1 cellular context compared by ENCODE assay signal in the genomic region with DNA sequence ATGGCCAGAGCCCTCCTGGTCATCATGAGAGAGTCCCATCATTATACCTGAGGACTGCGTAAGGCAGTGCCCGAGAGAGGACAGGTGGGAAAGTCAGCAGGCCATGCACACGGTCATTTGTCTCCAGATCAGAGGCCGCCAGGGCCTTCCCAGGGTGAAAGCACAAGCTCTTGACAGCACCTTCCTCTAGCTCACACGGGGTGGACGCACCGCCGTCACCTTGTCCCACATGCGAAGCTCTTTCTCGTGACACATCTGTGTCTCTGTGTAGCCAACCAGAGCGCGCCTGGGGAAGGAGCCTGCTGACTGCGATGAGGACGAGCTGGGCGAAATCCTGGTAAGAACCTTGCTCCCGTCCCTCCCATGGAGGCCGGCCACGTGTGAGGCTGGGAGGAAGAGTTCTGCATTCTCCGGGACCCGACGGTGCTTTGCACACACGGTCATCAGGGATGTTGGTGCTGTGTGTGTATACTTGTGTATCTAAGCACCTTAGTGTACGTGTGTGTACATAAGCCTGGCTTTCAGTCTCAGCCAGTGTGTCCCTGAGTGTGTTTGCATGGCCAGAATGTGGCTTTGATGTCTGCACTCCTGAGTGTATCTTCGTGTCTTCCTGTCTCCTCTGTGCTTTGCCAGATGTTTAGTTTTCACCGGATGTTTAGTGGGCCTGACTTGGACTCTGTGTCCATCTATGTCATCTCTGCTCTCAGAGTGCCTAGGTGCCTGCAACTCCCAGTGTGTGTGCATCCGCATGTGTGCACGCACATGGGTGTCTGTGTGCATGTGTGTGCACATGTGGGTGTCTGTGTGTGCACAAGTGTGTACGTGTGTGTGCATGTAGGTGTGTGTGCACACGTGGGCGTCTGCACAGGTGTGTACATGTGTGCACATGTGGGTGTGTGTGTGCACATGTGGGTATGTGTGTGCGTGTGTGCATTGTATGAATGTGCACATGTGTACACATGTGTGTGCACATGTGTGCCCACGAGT.
TF ChIP-seq lines count a peak whose summit lies in the region.

No MANE protein-coding gene starts in this region.

TF ChIP-seq in HepG2, 621 proteins besides CTCF, POLR2A, EP300 and RAD21 (continues in another document):
- no peak for TF ChIP-seq ATF7 (IDR thresholded peaks at IDR 0.05)
- TF ChIP-seq ATF7 (CRISPR knock-in tag; IDR thresholded peaks at IDR 0.05) = peak; percentile 72; the same call in 1 of the 2 replicates
- TF ChIP-seq, protein P1, sequence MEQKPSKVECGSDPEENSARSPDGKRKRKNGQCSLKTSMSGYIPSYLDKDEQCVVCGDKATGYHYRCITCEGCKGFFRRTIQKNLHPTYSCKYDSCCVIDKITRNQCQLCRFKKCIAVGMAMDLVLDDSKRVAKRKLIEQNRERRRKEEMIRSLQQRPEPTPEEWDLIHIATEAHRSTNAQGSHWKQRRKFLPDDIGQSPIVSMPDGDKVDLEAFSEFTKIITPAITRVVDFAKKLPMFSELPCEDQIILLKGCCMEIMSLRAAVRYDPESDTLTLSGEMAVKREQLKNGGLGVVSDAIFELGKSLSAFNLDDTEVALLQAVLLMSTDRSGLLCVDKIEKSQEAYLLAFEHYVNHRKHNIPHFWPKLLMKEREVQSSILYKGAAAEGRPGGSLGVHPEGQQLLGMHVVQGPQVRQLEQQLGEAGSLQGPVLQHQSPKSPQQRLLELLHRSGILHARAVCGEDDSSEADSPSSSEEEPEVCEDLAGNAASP (CRISPR knock-in tag; IDR thresholded peaks at IDR 0.05; ENCODE audit: borderline replicate concordance) = no peak
- TF ChIP-seq SMAD1 (CRISPR knock-in tag; IDR thresholded peaks at IDR 0.05; ENCODE audit: borderline replicate concordance, low read depth) = no peak
- TF ChIP-seq ZMYM4 (CRISPR knock-in tag; IDR thresholded peaks at IDR 0.05) = no peak
- TF ChIP-seq, protein P2, sequence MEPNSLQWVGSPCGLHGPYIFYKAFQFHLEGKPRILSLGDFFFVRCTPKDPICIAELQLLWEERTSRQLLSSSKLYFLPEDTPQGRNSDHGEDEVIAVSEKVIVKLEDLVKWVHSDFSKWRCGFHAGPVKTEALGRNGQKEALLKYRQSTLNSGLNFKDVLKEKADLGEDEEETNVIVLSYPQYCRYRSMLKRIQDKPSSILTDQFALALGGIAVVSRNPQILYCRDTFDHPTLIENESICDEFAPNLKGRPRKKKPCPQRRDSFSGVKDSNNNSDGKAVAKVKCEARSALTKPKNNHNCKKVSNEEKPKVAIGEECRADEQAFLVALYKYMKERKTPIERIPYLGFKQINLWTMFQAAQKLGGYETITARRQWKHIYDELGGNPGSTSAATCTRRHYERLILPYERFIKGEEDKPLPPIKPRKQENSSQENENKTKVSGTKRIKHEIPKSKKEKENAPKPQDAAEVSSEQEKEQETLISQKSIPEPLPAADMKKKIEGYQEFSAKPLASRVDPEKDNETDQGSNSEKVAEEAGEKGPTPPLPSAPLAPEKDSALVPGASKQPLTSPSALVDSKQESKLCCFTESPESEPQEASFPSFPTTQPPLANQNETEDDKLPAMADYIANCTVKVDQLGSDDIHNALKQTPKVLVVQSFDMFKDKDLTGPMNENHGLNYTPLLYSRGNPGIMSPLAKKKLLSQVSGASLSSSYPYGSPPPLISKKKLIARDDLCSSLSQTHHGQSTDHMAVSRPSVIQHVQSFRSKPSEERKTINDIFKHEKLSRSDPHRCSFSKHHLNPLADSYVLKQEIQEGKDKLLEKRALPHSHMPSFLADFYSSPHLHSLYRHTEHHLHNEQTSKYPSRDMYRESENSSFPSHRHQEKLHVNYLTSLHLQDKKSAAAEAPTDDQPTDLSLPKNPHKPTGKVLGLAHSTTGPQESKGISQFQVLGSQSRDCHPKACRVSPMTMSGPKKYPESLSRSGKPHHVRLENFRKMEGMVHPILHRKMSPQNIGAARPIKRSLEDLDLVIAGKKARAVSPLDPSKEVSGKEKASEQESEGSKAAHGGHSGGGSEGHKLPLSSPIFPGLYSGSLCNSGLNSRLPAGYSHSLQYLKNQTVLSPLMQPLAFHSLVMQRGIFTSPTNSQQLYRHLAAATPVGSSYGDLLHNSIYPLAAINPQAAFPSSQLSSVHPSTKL (CRISPR knock-in tag; IDR thresholded peaks at IDR 0.05) = peak; percentile 58; the same call in 1 of the 2 replicates
- TF ChIP-seq ADNP (CRISPR knock-in tag; IDR thresholded peaks at IDR 0.05) = no peak
- TF ChIP-seq, protein P3, sequence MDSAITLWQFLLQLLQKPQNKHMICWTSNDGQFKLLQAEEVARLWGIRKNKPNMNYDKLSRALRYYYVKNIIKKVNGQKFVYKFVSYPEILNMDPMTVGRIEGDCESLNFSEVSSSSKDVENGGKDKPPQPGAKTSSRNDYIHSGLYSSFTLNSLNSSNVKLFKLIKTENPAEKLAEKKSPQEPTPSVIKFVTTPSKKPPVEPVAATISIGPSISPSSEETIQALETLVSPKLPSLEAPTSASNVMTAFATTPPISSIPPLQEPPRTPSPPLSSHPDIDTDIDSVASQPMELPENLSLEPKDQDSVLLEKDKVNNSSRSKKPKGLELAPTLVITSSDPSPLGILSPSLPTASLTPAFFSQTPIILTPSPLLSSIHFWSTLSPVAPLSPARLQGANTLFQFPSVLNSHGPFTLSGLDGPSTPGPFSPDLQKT (CRISPR knock-in tag; IDR thresholded peaks at IDR 0.05; ENCODE audit: borderline replicate concordance) = no peak
- TF ChIP-seq ZKSCAN8 (CRISPR knock-in tag; IDR thresholded peaks at IDR 0.05; ENCODE audit: borderline replicate concordance) = 0 out of 2 replicates have a peak, but pooled peaks have one; percentile 58
- no peak for TF ChIP-seq MYNN (CRISPR knock-in tag; IDR thresholded peaks at IDR 0.05; ENCODE audit: low read depth)
- no peak for TF ChIP-seq PLRG1 (conservative IDR thresholded peaks at IDR 0.05)
- TF ChIP-seq, protein P4, sequence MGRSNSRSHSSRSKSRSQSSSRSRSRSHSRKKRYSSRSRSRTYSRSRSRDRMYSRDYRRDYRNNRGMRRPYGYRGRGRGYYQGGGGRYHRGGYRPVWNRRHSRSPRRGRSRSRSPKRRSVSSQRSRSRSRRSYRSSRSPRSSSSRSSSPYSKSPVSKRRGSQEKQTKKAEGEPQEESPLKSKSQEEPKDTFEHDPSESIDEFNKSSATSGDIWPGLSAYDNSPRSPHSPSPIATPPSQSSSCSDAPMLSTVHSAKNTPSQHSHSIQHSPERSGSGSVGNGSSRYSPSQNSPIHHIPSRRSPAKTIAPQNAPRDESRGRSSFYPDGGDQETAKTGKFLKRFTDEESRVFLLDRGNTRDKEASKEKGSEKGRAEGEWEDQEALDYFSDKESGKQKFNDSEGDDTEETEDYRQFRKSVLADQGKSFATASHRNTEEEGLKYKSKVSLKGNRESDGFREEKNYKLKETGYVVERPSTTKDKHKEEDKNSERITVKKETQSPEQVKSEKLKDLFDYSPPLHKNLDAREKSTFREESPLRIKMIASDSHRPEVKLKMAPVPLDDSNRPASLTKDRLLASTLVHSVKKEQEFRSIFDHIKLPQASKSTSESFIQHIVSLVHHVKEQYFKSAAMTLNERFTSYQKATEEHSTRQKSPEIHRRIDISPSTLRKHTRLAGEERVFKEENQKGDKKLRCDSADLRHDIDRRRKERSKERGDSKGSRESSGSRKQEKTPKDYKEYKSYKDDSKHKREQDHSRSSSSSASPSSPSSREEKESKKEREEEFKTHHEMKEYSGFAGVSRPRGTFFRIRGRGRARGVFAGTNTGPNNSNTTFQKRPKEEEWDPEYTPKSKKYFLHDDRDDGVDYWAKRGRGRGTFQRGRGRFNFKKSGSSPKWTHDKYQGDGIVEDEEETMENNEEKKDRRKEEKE (IDR thresholded peaks at IDR 0.05) = no peak
- TF ChIP-seq, protein P5, sequence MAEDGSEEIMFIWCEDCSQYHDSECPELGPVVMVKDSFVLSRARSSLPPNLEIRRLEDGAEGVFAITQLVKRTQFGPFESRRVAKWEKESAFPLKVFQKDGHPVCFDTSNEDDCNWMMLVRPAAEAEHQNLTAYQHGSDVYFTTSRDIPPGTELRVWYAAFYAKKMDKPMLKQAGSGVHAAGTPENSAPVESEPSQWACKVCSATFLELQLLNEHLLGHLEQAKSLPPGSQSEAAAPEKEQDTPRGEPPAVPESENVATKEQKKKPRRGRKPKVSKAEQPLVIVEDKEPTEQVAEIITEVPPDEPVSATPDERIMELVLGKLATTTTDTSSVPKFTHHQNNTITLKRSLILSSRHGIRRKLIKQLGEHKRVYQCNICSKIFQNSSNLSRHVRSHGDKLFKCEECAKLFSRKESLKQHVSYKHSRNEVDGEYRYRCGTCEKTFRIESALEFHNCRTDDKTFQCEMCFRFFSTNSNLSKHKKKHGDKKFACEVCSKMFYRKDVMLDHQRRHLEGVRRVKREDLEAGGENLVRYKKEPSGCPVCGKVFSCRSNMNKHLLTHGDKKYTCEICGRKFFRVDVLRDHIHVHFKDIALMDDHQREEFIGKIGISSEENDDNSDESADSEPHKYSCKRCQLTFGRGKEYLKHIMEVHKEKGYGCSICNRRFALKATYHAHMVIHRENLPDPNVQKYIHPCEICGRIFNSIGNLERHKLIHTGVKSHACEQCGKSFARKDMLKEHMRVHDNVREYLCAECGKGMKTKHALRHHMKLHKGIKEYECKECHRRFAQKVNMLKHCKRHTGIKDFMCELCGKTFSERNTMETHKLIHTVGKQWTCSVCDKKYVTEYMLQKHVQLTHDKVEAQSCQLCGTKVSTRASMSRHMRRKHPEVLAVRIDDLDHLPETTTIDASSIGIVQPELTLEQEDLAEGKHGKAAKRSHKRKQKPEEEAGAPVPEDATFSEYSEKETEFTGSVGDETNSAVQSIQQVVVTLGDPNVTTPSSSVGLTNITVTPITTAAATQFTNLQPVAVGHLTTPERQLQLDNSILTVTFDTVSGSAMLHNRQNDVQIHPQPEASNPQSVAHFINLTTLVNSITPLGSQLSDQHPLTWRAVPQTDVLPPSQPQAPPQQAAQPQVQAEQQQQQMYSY (CRISPR knock-in tag; IDR thresholded peaks at IDR 0.05) = peak; percentile 30; the same call in 1 of the 2 replicates
- peak; percentile 56; the same call in 1 of the 2 replicates for TF ChIP-seq ZFX (CRISPR knock-in tag; IDR thresholded peaks at IDR 0.05; ENCODE audit: low read depth)
- TF ChIP-seq TAF1 (CRISPR knock-in tag; IDR thresholded peaks at IDR 0.05) = no peak
- TF ChIP-seq BRD4 (CRISPR knock-in tag; IDR thresholded peaks at IDR 0.05) = no peak; the same call in 1 of the 2 replicates
- no peak for TF ChIP-seq STAT5B (CRISPR knock-in tag; IDR thresholded peaks at IDR 0.05)
- no peak for TF ChIP-seq ZNF430 (CRISPR knock-in tag; IDR thresholded peaks at IDR 0.05)
- TF ChIP-seq ZNF468 (CRISPR knock-in tag; IDR thresholded peaks at IDR 0.05) = 0 out of 2 replicates have a peak, but pooled peaks have one; percentile 25
- no peak for TF ChIP-seq ZSCAN20 (CRISPR knock-in tag; IDR thresholded peaks at IDR 0.05; ENCODE audit: borderline replicate concordance)
- peak; percentile 66 for TF ChIP-seq ELF3 (CRISPR knock-in tag; IDR thresholded peaks at IDR 0.05)
- TF ChIP-seq ZC3H13 (CRISPR knock-in tag; IDR thresholded peaks at IDR 0.05) = peak; percentile 37; the same call in 1 of the 2 replicates
- TF ChIP-seq, protein P6, sequence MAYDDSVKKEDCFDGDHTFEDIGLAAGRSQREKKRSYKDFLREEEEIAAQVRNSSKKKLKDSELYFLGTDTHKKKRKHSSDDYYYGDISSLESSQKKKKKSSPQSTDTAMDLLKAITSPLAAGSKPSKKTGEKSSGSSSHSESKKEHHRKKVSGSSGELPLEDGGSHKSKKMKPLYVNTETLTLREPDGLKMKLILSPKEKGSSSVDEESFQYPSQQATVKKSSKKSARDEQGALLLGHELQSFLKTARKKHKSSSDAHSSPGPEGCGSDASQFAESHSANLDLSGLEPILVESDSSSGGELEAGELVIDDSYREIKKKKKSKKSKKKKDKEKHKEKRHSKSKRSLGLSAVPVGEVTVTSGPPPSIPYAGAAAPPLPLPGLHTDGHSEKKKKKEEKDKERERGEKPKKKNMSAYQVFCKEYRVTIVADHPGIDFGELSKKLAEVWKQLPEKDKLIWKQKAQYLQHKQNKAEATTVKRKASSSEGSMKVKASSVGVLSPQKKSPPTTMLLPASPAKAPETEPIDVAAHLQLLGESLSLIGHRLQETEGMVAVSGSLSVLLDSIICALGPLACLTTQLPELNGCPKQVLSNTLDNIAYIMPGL (CRISPR knock-in tag; IDR thresholded peaks at IDR 0.05; ENCODE audit: borderline replicate concordance in 1 of 2, low read depth in 1 of 2) = no peak
- no peak for TF ChIP-seq NPAS2 (CRISPR knock-in tag; IDR thresholded peaks at IDR 0.05; ENCODE audit: borderline replicate concordance)
- TF ChIP-seq, protein P7, sequence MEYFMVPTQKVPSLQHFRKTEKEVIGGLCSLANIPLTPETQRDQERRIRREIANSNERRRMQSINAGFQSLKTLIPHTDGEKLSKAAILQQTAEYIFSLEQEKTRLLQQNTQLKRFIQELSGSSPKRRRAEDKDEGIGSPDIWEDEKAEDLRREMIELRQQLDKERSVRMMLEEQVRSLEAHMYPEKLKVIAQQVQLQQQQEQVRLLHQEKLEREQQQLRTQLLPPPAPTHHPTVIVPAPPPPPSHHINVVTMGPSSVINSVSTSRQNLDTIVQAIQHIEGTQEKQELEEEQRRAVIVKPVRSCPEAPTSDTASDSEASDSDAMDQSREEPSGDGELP (IDR thresholded peaks at IDR 0.05; ENCODE audit: borderline replicate concordance, low read depth) = peak; percentile 57; the same call in 1 of the 2 replicates
- TF ChIP-seq ZNF562 (CRISPR knock-in tag; IDR thresholded peaks at IDR 0.05; ENCODE audit: borderline replicate concordance) = no peak
- TF ChIP-seq, protein P8, sequence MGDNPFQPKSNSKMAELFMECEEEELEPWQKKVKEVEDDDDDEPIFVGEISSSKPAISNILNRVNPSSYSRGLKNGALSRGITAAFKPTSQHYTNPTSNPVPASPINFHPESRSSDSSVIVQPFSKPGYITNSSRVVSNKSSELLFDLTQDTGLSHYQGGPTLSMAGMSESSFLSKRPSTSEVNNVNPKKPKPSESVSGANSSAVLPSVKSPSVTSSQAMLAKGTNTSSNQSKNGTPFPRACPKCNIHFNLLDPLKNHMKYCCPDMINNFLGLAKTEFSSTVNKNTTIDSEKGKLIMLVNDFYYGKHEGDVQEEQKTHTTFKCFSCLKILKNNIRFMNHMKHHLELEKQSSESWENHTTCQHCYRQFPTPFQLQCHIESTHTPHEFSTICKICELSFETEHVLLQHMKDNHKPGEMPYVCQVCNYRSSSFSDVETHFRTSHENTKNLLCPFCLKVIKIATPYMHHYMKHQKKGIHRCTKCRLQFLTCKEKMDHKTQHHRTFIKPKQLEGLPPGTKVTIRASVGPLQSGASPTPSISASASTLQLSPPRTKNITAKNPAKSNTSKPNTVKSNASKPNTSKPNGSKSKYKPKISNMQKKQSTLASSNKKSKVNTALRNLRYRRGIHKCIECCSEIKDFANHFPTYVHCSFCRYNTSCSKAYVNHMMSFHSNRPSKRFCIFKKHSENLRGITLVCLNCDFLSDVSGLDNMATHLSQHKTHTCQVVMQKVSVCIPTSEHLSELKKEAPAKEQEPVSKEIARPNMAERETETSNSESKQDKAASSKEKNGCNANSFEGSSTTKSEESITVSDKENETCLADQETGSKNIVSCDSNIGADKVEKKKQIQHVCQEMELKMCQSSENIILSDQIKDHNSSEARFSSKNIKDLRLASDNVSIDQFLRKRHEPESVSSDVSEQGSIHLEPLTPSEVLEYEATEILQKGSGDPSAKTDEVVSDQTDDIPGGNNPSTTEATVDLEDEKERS (CRISPR knock-in tag; IDR thresholded peaks at IDR 0.05) = peak; percentile 59; the same call in 1 of the 2 replicates
- no peak for TF ChIP-seq NBN (conservative IDR thresholded peaks at IDR 0.05)
- TF ChIP-seq GABPB1 (CRISPR knock-in tag; IDR thresholded peaks at IDR 0.05) = no peak; the same call in 1 of the 2 replicates
- peak; percentile 60; the same call in 1 of the 2 replicates for TF ChIP-seq SAP130 (CRISPR knock-in tag; IDR thresholded peaks at IDR 0.05; ENCODE audit: low read depth)
- TF ChIP-seq ZNF598 (CRISPR knock-in tag; IDR thresholded peaks at IDR 0.05; ENCODE audit: borderline replicate concordance) = no peak
- TF ChIP-seq SIX1 (CRISPR knock-in tag; IDR thresholded peaks at IDR 0.05; ENCODE audit: borderline replicate concordance) = no peak
